1 cellular context compared by ENCODE assay signal in genomic region chr1:150514913-150515327, GRCh38.
TF ChIP-seq lines count a peak whose summit lies in the region.

No MANE protein-coding gene starts in this region.

TF ChIP-seq in GM12878, 131 proteins besides CTCF, POLR2A, EP300 and RAD21:
- no peak for TF ChIP-seq STAT1 (conservative IDR thresholded peaks at IDR 0.05)
- no peak for TF ChIP-seq SIN3A (IDR thresholded peaks at IDR 0.05; ENCODE audit: low read depth, low read length)
- no peak for TF ChIP-seq ZNF687 (IDR thresholded peaks at IDR 0.05)
- no peak for TF ChIP-seq RUNX3 (IDR thresholded peaks at IDR 0.05; ENCODE audit: low read length)
- no peak for TF ChIP-seq TAF1 (IDR thresholded peaks at IDR 0.05; ENCODE audit: borderline replicate concordance, low read depth, low read length)
- no peak for TF ChIP-seq POLR2AphosphoS5 (IDR thresholded peaks at IDR 0.05; ENCODE audit: low read length)
- no peak for TF ChIP-seq TCF7 (IDR thresholded peaks at IDR 0.05; ENCODE audit: borderline replicate concordance)
- TF ChIP-seq TCF3 (IDR thresholded peaks at IDR 0.05; ENCODE audit: borderline replicate concordance, insufficient read depth, low read depth, low read length) = no peak
- no peak for TF ChIP-seq CHD4 (IDR thresholded peaks at IDR 0.05)
- no peak for TF ChIP-seq MYC (IDR thresholded peaks at IDR 0.05; ENCODE audit: insufficient read depth, insufficient read length, insufficient replicate concordance, low read length, severe bottlenecking)
- TF ChIP-seq CREB1 (IDR thresholded peaks at IDR 0.05; ENCODE audit: low read depth) = no peak
- no peak for TF ChIP-seq HDAC2 (IDR thresholded peaks at IDR 0.05)
